In genomic region chr7:128361463-128362441, GRCh38 we compare ENCODE assay signal across 1 cellular context.
TF ChIP-seq lines count a peak whose summit lies in the region.

TSS of gene PRRT4 (minus strand) at chr7:128361690.

TF ChIP-seq in HEK293, 187 proteins besides CTCF, POLR2A, EP300 and RAD21 (continued from another document and continues in another):
- no peak for TF ChIP-seq TSHZ1 (tag by site-specific recombination; IDR thresholded peaks at IDR 0.05; ENCODE audit: borderline replicate concordance)
- no peak for TF ChIP-seq PRDM1 (tag by site-specific recombination; IDR thresholded peaks at IDR 0.05)
- peak; percentile 41; the same call in 1 of the 2 replicates for TF ChIP-seq SCRT1 (tag by site-specific recombination; IDR thresholded peaks at IDR 0.05; ENCODE audit: borderline replicate concordance)
- peak; percentile 57; the same call in 1 of the 2 replicates for TF ChIP-seq ZNF18 (tag by site-specific recombination; IDR thresholded peaks at IDR 0.05)
- TF ChIP-seq RBAK (tag by site-specific recombination; IDR thresholded peaks at IDR 0.05) = no peak
- TF ChIP-seq BCL11A (tag by site-specific recombination; IDR thresholded peaks at IDR 0.05; ENCODE audit: low read depth) = no peak
- no peak for TF ChIP-seq KLF17 (tag by site-specific recombination; IDR thresholded peaks at IDR 0.05)
- no peak for TF ChIP-seq ZNF133 (tag by site-specific recombination; IDR thresholded peaks at IDR 0.05)
- TF ChIP-seq ZNF394 (tag by site-specific recombination; IDR thresholded peaks at IDR 0.05; ENCODE audit: borderline replicate concordance) = no peak
- TF ChIP-seq ZNF24 (tag by site-specific recombination; IDR thresholded peaks at IDR 0.05) = 0 out of 2 replicates have a peak, but pooled peaks have one; percentile 52
- TF ChIP-seq ZNF354C (tag by site-specific recombination; IDR thresholded peaks at IDR 0.05; ENCODE audit: borderline replicate concordance, low read depth) = no peak
- 0 out of 2 replicates have a peak, but pooled peaks have one; percentile 65 for TF ChIP-seq GLI4 (tag by site-specific recombination; IDR thresholded peaks at IDR 0.05)
- TF ChIP-seq ZNF391 (tag by site-specific recombination; IDR thresholded peaks at IDR 0.05; ENCODE audit: borderline replicate concordance, low read depth) = no peak
- peak; percentile 26; the same call in 1 of the 2 replicates for TF ChIP-seq ZNF501 (tag by site-specific recombination; IDR thresholded peaks at IDR 0.05)
- no peak for TF ChIP-seq ZBTB48 (tag by site-specific recombination; IDR thresholded peaks at IDR 0.05)
- TF ChIP-seq ZNF561 (tag by site-specific recombination; IDR thresholded peaks at IDR 0.05; ENCODE audit: borderline replicate concordance) = peak; percentile 78; the same call in 1 of the 2 replicates
- TF ChIP-seq ZFHX2 (tag by site-specific recombination; conservative IDR thresholded peaks at IDR 0.05) = peak; percentile 89
- no peak for TF ChIP-seq GFI1B (tag by site-specific recombination; IDR thresholded peaks at IDR 0.05)
- peak; percentile 62 for TF ChIP-seq ZNF513 (tag by site-specific recombination; IDR thresholded peaks at IDR 0.05)
- TF ChIP-seq ZNF266 (tag by site-specific recombination; IDR thresholded peaks at IDR 0.05; ENCODE audit: low read depth) = no peak
- TF ChIP-seq ZNF138 (tag by site-specific recombination; IDR thresholded peaks at IDR 0.05; ENCODE audit: borderline replicate concordance) = no peak
- TF ChIP-seq ZNF449 (tag by site-specific recombination; IDR thresholded peaks at IDR 0.05) = no peak
- no peak for TF ChIP-seq ZNF274 (IDR thresholded peaks at IDR 0.05; ENCODE audit: low read length)
- no peak for TF ChIP-seq ZNF274 (tag by site-specific recombination; IDR thresholded peaks at IDR 0.05; ENCODE audit: borderline replicate concordance)
- TF ChIP-seq SALL2 (tag by site-specific recombination; IDR thresholded peaks at IDR 0.05; ENCODE audit: borderline replicate concordance) = no peak
- TF ChIP-seq ZFP3 (tag by site-specific recombination; IDR thresholded peaks at IDR 0.05; ENCODE audit: low read depth) = no peak
- TF ChIP-seq HIC1 (tag by site-specific recombination; IDR thresholded peaks at IDR 0.05) = peak; percentile 91
- TF ChIP-seq ZNF140 (tag by site-specific recombination; IDR thresholded peaks at IDR 0.05) = no peak
- TF ChIP-seq ZNF76 (tag by site-specific recombination; IDR thresholded peaks at IDR 0.05; ENCODE audit: borderline replicate concordance, low read depth) = no peak
- TF ChIP-seq GLIS1 (tag by site-specific recombination; IDR thresholded peaks at IDR 0.05) = peak; percentile 70
- TF ChIP-seq ZNF544 (tag by site-specific recombination; IDR thresholded peaks at IDR 0.05) = no peak
- peak; percentile 79 for TF ChIP-seq YY2 (tag by site-specific recombination; IDR thresholded peaks at IDR 0.05)
- TF ChIP-seq ZNF624 (tag by site-specific recombination; IDR thresholded peaks at IDR 0.05) = no peak
- no peak for TF ChIP-seq TRIM28 (IDR thresholded peaks at IDR 0.05; ENCODE audit: borderline replicate concordance, low read length)
- TF ChIP-seq ZBTB26 (tag by site-specific recombination; optimal IDR thresholded peaks at IDR 0.05) = peak; percentile 94
- peak; percentile 97 for TF ChIP-seq ZSCAN4 (tag by site-specific recombination; IDR thresholded peaks at IDR 0.05)
- no peak for TF ChIP-seq HOXC10 (CRISPR knock-in tag; IDR thresholded peaks at IDR 0.05)
- TF ChIP-seq ZNF776 (tag by site-specific recombination; IDR thresholded peaks at IDR 0.05; ENCODE audit: borderline replicate concordance) = no peak
- TF ChIP-seq ZNF600 (tag by site-specific recombination; IDR thresholded peaks at IDR 0.05) = peak; percentile 48
- peak; percentile 67 for TF ChIP-seq SP7 (tag by site-specific recombination; IDR thresholded peaks at IDR 0.05)
- no peak for TF ChIP-seq ZNF202 (tag by site-specific recombination; IDR thresholded peaks at IDR 0.05; ENCODE audit: borderline replicate concordance)
- TF ChIP-seq ZNF169 (tag by site-specific recombination; IDR thresholded peaks at IDR 0.05) = no peak
- TF ChIP-seq ZNF677 (tag by site-specific recombination; IDR thresholded peaks at IDR 0.05) = no peak
- no peak for TF ChIP-seq ZNF16 (tag by site-specific recombination; IDR thresholded peaks at IDR 0.05; ENCODE audit: low read depth)
- TF ChIP-seq ZNF654 (tag by site-specific recombination; IDR thresholded peaks at IDR 0.05; ENCODE audit: low read depth) = no peak
- no peak for TF ChIP-seq ZNF585B (tag by site-specific recombination; IDR thresholded peaks at IDR 0.05)
- TF ChIP-seq BCL6B (tag by site-specific recombination; IDR thresholded peaks at IDR 0.05) = no peak
- peak; percentile 48 for TF ChIP-seq ZNF692 (tag by site-specific recombination; IDR thresholded peaks at IDR 0.05)
- TF ChIP-seq ZNF843 (tag by site-specific recombination; IDR thresholded peaks at IDR 0.05) = no peak
- no peak; the same call in none of the 2 replicates for TF ChIP-seq ZBTB20 (tag by site-specific recombination; IDR thresholded peaks at IDR 0.05)
